Comparison of ENCODE assay signal across 7 cellular contexts in genomic region chr2:220885593-220885992, GRCh38.
"Had no signal": no experiment of that assay in that cellular context is flagged by ENCODE, and none has a peak within 500 bp of the region (broad histone marks: within the 10 kb centered on the region; RNA-seq: fewer than 3 reads in every experiment).

No MANE protein-coding gene starts in this region.

- DNase-seq: GDM1, GF-D8 had no signal

- FAIRE-seq: G401.6, GM12891, GM12892, GM18507, GM19239 had no signal
